In genomic region chr1:20964540-20965484, GRCh38 we compare ENCODE assay signal across 9 cellular contexts.
DNase-seq lines count a peak whose midpoint lies in the region; ATAC-seq and TF ChIP-seq lines count a peak whose summit lies in the region.
"Had no signal": no experiment of that assay in that cellular context is flagged by ENCODE, and none has a peak within 500 bp of the region (broad histone marks: within the 10 kb centered on the region; RNA-seq: fewer than 3 reads in every experiment).

No MANE protein-coding gene starts in this region.

- H3K27me3 Mint-ChIP-seq in activated naive CD8-positive, alpha-beta T cell treated with anti-CD3 and anti-CD28 coated beads, Interleukin-2, amount 10 ng/mL, durations not matched to agents 7 days and 5 days = no peaks in the 10 kb centered on the region
- H3K27me3 Mint-ChIP-seq in activated naive CD8-positive, alpha-beta T cell treated with anti-CD3 and anti-CD28 coated beads, Interleukin-2, amount 50 U/mL, for 24 hours = no peaks in the 10 kb centered on the region
- H3K27me3 Mint-ChIP-seq in progenitor cell of endocrine pancreas = no peaks in the 10 kb centered on the region

- H3K4me1 Mint-ChIP-seq in activated naive CD8-positive, alpha-beta T cell treated with anti-CD3 and anti-CD28 coated beads, Interleukin-2, amount 10 ng/mL, durations not matched to agents 7 days and 5 days = peaks cover 9% of the 10 kb centered on the region
- peaks cover 11% of the 10 kb centered on the region for H3K4me1 Mint-ChIP-seq in activated naive CD8-positive, alpha-beta T cell treated with anti-CD3 and anti-CD28 coated beads, Interleukin-2, amount 50 U/mL, for 24 hours
- peaks cover 5% of the 10 kb centered on the region for H3K4me1 Mint-ChIP-seq in progenitor cell of endocrine pancreas (ENCODE audit: low read depth)

- POLR2A ChIA-PET in activated naive CD8-positive, alpha-beta T cell treated with anti-CD3 and anti-CD28 coated beads, Interleukin-2, amount 10 ng/mL, durations not matched to agents 7 days and 5 days (lab: Charles Lee) = no interaction called here

- no peaks in the 10 kb centered on the region for H3K9me3 Mint-ChIP-seq in activated naive CD8-positive, alpha-beta T cell treated with anti-CD3 and anti-CD28 coated beads, Interleukin-2, amount 10 ng/mL, durations not matched to agents 7 days and 5 days
- no peaks in the 10 kb centered on the region for H3K9me3 Mint-ChIP-seq in activated naive CD8-positive, alpha-beta T cell treated with anti-CD3 and anti-CD28 coated beads, Interleukin-2, amount 50 U/mL, for 24 hours
- no peaks in the 10 kb centered on the region for H3K9me3 Mint-ChIP-seq in progenitor cell of endocrine pancreas (ENCODE audit: low read depth)

- no peaks in the 10 kb centered on the region for H3K27me3 ChIP-seq in OCI-LY1 (ENCODE audit: insufficient read depth, low read length)
- H3K27me3 ChIP-seq: tibial nerve had no signal

- no peaks in the 10 kb centered on the region for H4K20me1 ChIP-seq in OCI-LY1 (ENCODE audit: insufficient read depth, low read length)

- no peak overlapping the region for H3K4me3 ChIP-seq in OCI-LY1 (ENCODE audit: low read depth, low read length, poor library complexity, severe bottlenecking)
- H3K4me3 ChIP-seq: tibial nerve had no signal

- peak overlapping the region; percentile 25; the same call in 1 of the 2 replicates for H3K4me2 ChIP-seq in OCI-LY1 (ENCODE audit: low read length)

- H3K27ac Mint-ChIP-seq in activated naive CD8-positive, alpha-beta T cell treated with anti-CD3 and anti-CD28 coated beads, Interleukin-2, amount 10 ng/mL, durations not matched to agents 7 days and 5 days = peak overlapping the region; percentile 11
- H3K27ac Mint-ChIP-seq in activated naive CD8-positive, alpha-beta T cell treated with anti-CD3 and anti-CD28 coated beads, Interleukin-2, amount 50 U/mL, for 24 hours = no peak overlapping the region
- H3K27ac Mint-ChIP-seq in progenitor cell of endocrine pancreas = peak overlapping the region; percentile 29

- ATAC-seq in activated naive CD8-positive, alpha-beta T cell treated with anti-CD3 and anti-CD28 coated beads, Interleukin-2, amount 10 ng/mL, durations not matched to agents 7 days and 5 days (ENCODE audit: low read depth) = no peak
- no peak for ATAC-seq in activated naive CD8-positive, alpha-beta T cell treated with anti-CD3 and anti-CD28 coated beads, Interleukin-2, amount 50 U/mL, for 24 hours
- ATAC-seq in HG03097 (IDR thresholded peaks at IDR 0.05; ENCODE audit: low FRiP score, unreplicated experiment) = peak; percentile 72

- no peak overlapping the region for H3K4me3 Mint-ChIP-seq in activated naive CD8-positive, alpha-beta T cell treated with anti-CD3 and anti-CD28 coated beads, Interleukin-2, amount 10 ng/mL, durations not matched to agents 7 days and 5 days
- H3K4me3 Mint-ChIP-seq in activated naive CD8-positive, alpha-beta T cell treated with anti-CD3 and anti-CD28 coated beads, Interleukin-2, amount 50 U/mL, for 24 hours = no peak overlapping the region
- no peak overlapping the region for H3K4me3 Mint-ChIP-seq in progenitor cell of endocrine pancreas (ENCODE audit: low read depth)

- H3K4me1 ChIP-seq in OCI-LY1 (ENCODE audit: insufficient read depth, low read length, severe bottlenecking) = peaks cover 21% of the 10 kb centered on the region

- H3K9me2 ChIP-seq in OCI-LY1 (ENCODE audit: low read depth, low read length) = no peaks in the 10 kb centered on the region

- peak overlapping the region; percentile 59 for H3K27ac ChIP-seq in OCI-LY1 (ENCODE audit: low read depth, low read length, poor library complexity, severe bottlenecking)
- H3K27ac ChIP-seq: tibial nerve had no signal

- no peak overlapping the region for H2AFZ ChIP-seq in OCI-LY1 (ENCODE audit: low read length)

- DNase-seq in activated naive CD8-positive, alpha-beta T cell treated with anti-CD3 and anti-CD28 coated beads, Interleukin-2, amount 10 ng/mL, durations not matched to agents 7 days and 5 days = no peak
- DNase-seq in activated naive CD8-positive, alpha-beta T cell treated with anti-CD3 and anti-CD28 coated beads, Interleukin-2, amount 50 U/mL, for 24 hours = no peak
- DNase-seq in progenitor cell of endocrine pancreas (ENCODE audit: low spot score, unreplicated experiment) (no peak), NCI-H1436 treated with DMSO at 0.1 percent for 48 hours (lab: John Stamatoyannopoulos, UW) (no peak), AG08395 (ENCODE audit: low spot score) (no peak), NCI-H526 treated with DMSO at 0.1 percent for 48 hours (lab: John Stamatoyannopoulos, UW) (no peak)

- peaks cover 22% of the 10 kb centered on the region; the same call in 1 of the 2 replicates for H3K36me3 ChIP-seq in OCI-LY1 (ENCODE audit: insufficient read depth, low read length)

- no peaks in the 10 kb centered on the region for H3K79me2 ChIP-seq in OCI-LY1 (ENCODE audit: insufficient read depth, low read length)

- peaks cover 3% of the 10 kb centered on the region; the same call in 1 of the 2 replicates for H3F3A ChIP-seq in OCI-LY1 (ENCODE audit: insufficient read depth, low read length)

- no peak overlapping the region; the same call in 1 of the 2 replicates for H3K9ac ChIP-seq in OCI-LY1 (ENCODE audit: low read length)

- peaks cover 15% of the 10 kb centered on the region for H3K36me3 Mint-ChIP-seq in activated naive CD8-positive, alpha-beta T cell treated with anti-CD3 and anti-CD28 coated beads, Interleukin-2, amount 10 ng/mL, durations not matched to agents 7 days and 5 days
- peaks cover 22% of the 10 kb centered on the region for H3K36me3 Mint-ChIP-seq in activated naive CD8-positive, alpha-beta T cell treated with anti-CD3 and anti-CD28 coated beads, Interleukin-2, amount 50 U/mL, for 24 hours (ENCODE audit: low read depth)
- H3K36me3 Mint-ChIP-seq in progenitor cell of endocrine pancreas (ENCODE audit: insufficient read depth) = peaks cover 3% of the 10 kb centered on the region

- no peaks in the 10 kb centered on the region for H3K9me3 ChIP-seq in OCI-LY1 (ENCODE audit: low read length)
- H3K9me3 ChIP-seq: tibial nerve had no signal

- TF ChIP-seq CTCF in OCI-LY1 (IDR thresholded peaks at IDR 0.05; ENCODE audit: low read length) = no peak
- no peak for TF ChIP-seq CTCF in progenitor cell of endocrine pancreas (IDR thresholded peaks at IDR 0.05; ENCODE audit: unreplicated experiment)
